13 cellular contexts compared by ENCODE assay signal in genomic region chr7:23272275-23272674, GRCh38. TPM values are rescaled to one million over a fixed set of nuclear protein-coding genes. Genes with fewer than 3 reads are reported as not detected.
DNase-seq lines count a peak whose midpoint lies in the region; ATAC-seq and TF ChIP-seq lines count a peak whose summit lies in the region.
"Had no signal": no experiment of that assay in that cellular context is flagged by ENCODE, and none has a peak within 500 bp of the region (broad histone marks: within the 10 kb centered on the region; RNA-seq: fewer than 3 reads in every experiment).

No MANE protein-coding gene starts in this region.

- peak overlapping the region; percentile 72 for H3K4me2 ChIP-seq in OCI-LY7 (ENCODE audit: low read length)

- H3K27ac Mint-ChIP-seq in T-helper 1 cell treated with Interleukin-12 subunit alpha and Interleukin-12 subunit beta and Interleukin-4 antibody, amounts not matched to agents 30 μg/mL and 1 μg/mL, for 36 hours: peak overlapping the region; percentile 58
- no peak overlapping the region for H3K27ac Mint-ChIP-seq in endodermal cell

- no peak overlapping the region for H3K4me3 Mint-ChIP-seq in T-helper 1 cell treated with Interleukin-12 subunit alpha and Interleukin-12 subunit beta and Interleukin-4 antibody, amounts not matched to agents 30 μg/mL and 1 μg/mL, for 36 hours
- no peak overlapping the region for H3K4me3 Mint-ChIP-seq in endodermal cell

- H3K9me3 ChIP-seq in HEK293 (ENCODE audit: control insufficient read depth, insufficient read depth, low read depth, low read length) (no peaks in the 10 kb centered on the region), OCI-LY7 (ENCODE audit: low read length) (no peaks in the 10 kb centered on the region), endodermal cell (ENCODE audit: control insufficient read depth, low read length) (no peaks in the 10 kb centered on the region), ovary (no peaks in the 10 kb centered on the region)
- H3K9me3 ChIP-seq: MG63, Peyer's patch had no signal

- ATAC-seq in HG03457 (IDR thresholded peaks at IDR 0.05; ENCODE audit: unreplicated experiment): no peak

- H3K27me3 ChIP-seq in endodermal cell (ENCODE audit: control insufficient read depth, insufficient read depth, low read length, poor library complexity, severe bottlenecking): no peaks in the 10 kb centered on the region
- H3K27me3 ChIP-seq in ovary: no peaks in the 10 kb centered on the region
- H3K27me3 ChIP-seq: MG63, Peyer's patch had no signal

- POLR2A ChIA-PET in HEK293 (lab: Yijun Ruan, JAX): interaction anchor here (0.9 to 2.8 kb wide), 4 partner anchors 27 to 202 kb away, joined by 3 to 15 read pairs (median 5); partner anchors contain the start of gene MALSU1
- POLR2A ChIA-PET in OCI-LY7 (lab: Charles Lee): interaction anchor here (0.5 to 2.8 kb wide), 7 partner anchors 10 to 437 kb away, joined by 3 to 12 read pairs (median 3); no protein-coding TSS in a partner anchor

- no peaks in the 10 kb centered on the region for H3K9me2 ChIP-seq in OCI-LY7 (ENCODE audit: insufficient read depth, low read length)

- DNase-seq in T-helper 1 cell: no peak
- DNase-seq in OCI-LY7 (ENCODE audit: low spot score): no peak
- peak; percentile 5 for DNase-seq in endodermal cell
- DNase-seq in ovary: no peak
- DNase-seq in KBM-7: no peak
- DNase-seq: Calu3; CD8-positive, alpha-beta memory T cell; MG63; NCI-H69; Peyer's patch had no signal

- no peaks in the 10 kb centered on the region for H3K36me3 Mint-ChIP-seq in T-helper 1 cell treated with Interleukin-12 subunit alpha and Interleukin-12 subunit beta and Interleukin-4 antibody, amounts not matched to agents 30 μg/mL and 1 μg/mL, for 36 hours (ENCODE audit: low read depth)
- no peaks in the 10 kb centered on the region for H3K36me3 Mint-ChIP-seq in endodermal cell (ENCODE audit: low read depth)

- no peaks in the 10 kb centered on the region for H3K36me3 ChIP-seq in HEK293 (ENCODE audit: control insufficient read depth in 2 of 2, insufficient read depth in 1 of 2, low read length in 2 of 2)
- H3K36me3 ChIP-seq in OCI-LY7 (ENCODE audit: insufficient read depth, low read length): no peaks in the 10 kb centered on the region
- no peaks in the 10 kb centered on the region for H3K36me3 ChIP-seq in endodermal cell (ENCODE audit: control insufficient read depth, insufficient read depth, low read length)
- no peaks in the 10 kb centered on the region for H3K36me3 ChIP-seq in ovary
- H3K36me3 ChIP-seq: MG63, Peyer's patch had no signal

- WGBS in endodermal cell (ENCODE audit: insufficient coverage in 1 of 2, insufficient read length in 1 of 2), 2 experiments: 90 to 100% methylated on average over 2 of the region's 2 CpGs
- 74 to 95% (median 79%) methylated on average over 2 of the region's 2 CpGs for WGBS in ovary, 3 donors

- no peak for TF ChIP-seq POLR2A in ovary (IDR thresholded peaks at IDR 0.05)

- no TSS peak for BruUV-seq in OCI-LY7 (replicated peaks; lab: Mats Ljungman, UMichigan)

- no peaks in the 10 kb centered on the region for H3K79me2 ChIP-seq in OCI-LY7 (ENCODE audit: insufficient read depth, low read depth, low read length)

- H3K4me3 ChIP-seq in HEK293 (ENCODE audit: low read depth, low read length): no peak overlapping the region
- no peak overlapping the region for H3K4me3 ChIP-seq in OCI-LY7 (ENCODE audit: low read depth, low read length, poor library complexity, severe bottlenecking)
- no peak overlapping the region for H3K4me3 ChIP-seq in endodermal cell (ENCODE audit: low read length)
- H3K4me3 ChIP-seq in ovary: no peak overlapping the region
- H3K4me3 ChIP-seq: MG63, Peyer's patch had no signal

- H3K4me1 ChIP-seq in HEK293 (ENCODE audit: control insufficient read depth, insufficient read depth, low read length): peaks cover 12% of the 10 kb centered on the region; the same call in 1 of the 2 replicates
- H3K4me1 ChIP-seq in OCI-LY7 (ENCODE audit: insufficient read depth, low read length, poor library complexity, severe bottlenecking): peaks cover 14% of the 10 kb centered on the region
- H3K4me1 ChIP-seq in endodermal cell (ENCODE audit: control insufficient read depth, insufficient read depth, low read length): no peaks in the 10 kb centered on the region
- H3K4me1 ChIP-seq in ovary (ENCODE audit: insufficient read depth): no peaks in the 10 kb centered on the region
- H3K4me1 ChIP-seq: Peyer's patch had no signal

- H4K20me1 ChIP-seq in OCI-LY7 (ENCODE audit: insufficient read depth, low read length): no peaks in the 10 kb centered on the region

- H2AFZ ChIP-seq in OCI-LY7 (ENCODE audit: low read length): peak overlapping the region; percentile 95; the same call in 1 of the 2 replicates

- in situ Hi-C loops in KBM-7 (cut with MboI; ENCODE audit: low pct_unique_long_range_greater_than_20kb, low sequenced_read_pairs): no loop called here

- intact Hi-C loops in OCI-LY7 (cut with micrococcal nuclease; ENCODE audit: unreplicated experiment) (loop anchor here (2.0 kb wide), 1 partner anchor 275 kb away; no protein-coding TSS in a partner anchor), ovary (cut with DNase I) (loop anchor here in 2 of 4 donors (5.0 to 10.0 kb wide), 2 partner anchors 190 to 443 kb away; partner anchors contain the start of gene STK31 (in 1 of the 2))

- no peak for TF ChIP-seq CTCF in HEK293 (tag by site-specific recombination; IDR thresholded peaks at IDR 0.05)
- TF ChIP-seq CTCF in OCI-LY7 (conservative IDR thresholded peaks at IDR 0.05; ENCODE audit: low read length): no peak
- TF ChIP-seq CTCF in endodermal cell (conservative IDR thresholded peaks at IDR 0.05): no peak
- no peak for TF ChIP-seq CTCF in ovary (IDR thresholded peaks at IDR 0.05)

- no peak for TF ChIP-seq EP300 in ovary (IDR thresholded peaks at IDR 0.05)

- H3K9me3 Mint-ChIP-seq in T-helper 1 cell treated with Interleukin-12 subunit alpha and Interleukin-12 subunit beta and Interleukin-4 antibody, amounts not matched to agents 30 μg/mL and 1 μg/mL, for 36 hours: no peaks in the 10 kb centered on the region
- no peaks in the 10 kb centered on the region for H3K9me3 Mint-ChIP-seq in endodermal cell
- H3K9me3 Mint-ChIP-seq: CD8-positive, alpha-beta memory T cell had no signal

- CTCF ChIA-PET in HEK293 (lab: Yijun Ruan, JAX): interaction anchor here (0.6 to 7.3 kb wide), 34 partner anchors 10 to 442 kb away, joined by 3 to 92 read pairs (median 4); no protein-coding TSS in a partner anchor
- CTCF ChIA-PET in OCI-LY7 (lab: Charles Lee; ENCODE audit: unreplicated experiment): interaction anchor here (0.6 to 3.0 kb wide), 4 partner anchors 10 to 1698 kb away, joined by 3 to 15 read pairs (median 6); partner anchors contain the start of gene KLHL7

- H3K9ac ChIP-seq in endodermal cell (ENCODE audit: extremely low read depth, low read length, poor library complexity, severe bottlenecking): no peak overlapping the region

- H3K27ac ChIP-seq in HEK293 (ENCODE audit: extremely low read depth, low read depth, low read length) (peak overlapping the region; percentile 0; the same call in 1 of the 2 replicates), OCI-LY7 (ENCODE audit: low read depth, low read length, poor library complexity, severe bottlenecking) (no peak overlapping the region), endodermal cell (ENCODE audit: low read depth, low read length) (no peak overlapping the region), ovary (no peak overlapping the region)
- H3K27ac ChIP-seq: Peyer's patch had no signal

- H3K4me1 Mint-ChIP-seq in T-helper 1 cell treated with Interleukin-12 subunit alpha and Interleukin-12 subunit beta and Interleukin-4 antibody, amounts not matched to agents 30 μg/mL and 1 μg/mL, for 36 hours (ENCODE audit: low read depth): peaks cover 18% of the 10 kb centered on the region
- H3K4me1 Mint-ChIP-seq in endodermal cell: peaks cover 3% of the 10 kb centered on the region

- H3K27me3 Mint-ChIP-seq in T-helper 1 cell treated with Interleukin-12 subunit alpha and Interleukin-12 subunit beta and Interleukin-4 antibody, amounts not matched to agents 30 μg/mL and 1 μg/mL, for 36 hours (ENCODE audit: low read depth): no peaks in the 10 kb centered on the region
- peaks cover 4% of the 10 kb centered on the region for H3K27me3 Mint-ChIP-seq in endodermal cell (ENCODE audit: insufficient read depth)

TF ChIP-seq in HEK293, 187 proteins besides CTCF, POLR2A, EP300 and RAD21 (continues in another document):
- TF ChIP-seq ZNF404 (tag by site-specific recombination; IDR thresholded peaks at IDR 0.05): no peak
- TF ChIP-seq, protein P1, sequence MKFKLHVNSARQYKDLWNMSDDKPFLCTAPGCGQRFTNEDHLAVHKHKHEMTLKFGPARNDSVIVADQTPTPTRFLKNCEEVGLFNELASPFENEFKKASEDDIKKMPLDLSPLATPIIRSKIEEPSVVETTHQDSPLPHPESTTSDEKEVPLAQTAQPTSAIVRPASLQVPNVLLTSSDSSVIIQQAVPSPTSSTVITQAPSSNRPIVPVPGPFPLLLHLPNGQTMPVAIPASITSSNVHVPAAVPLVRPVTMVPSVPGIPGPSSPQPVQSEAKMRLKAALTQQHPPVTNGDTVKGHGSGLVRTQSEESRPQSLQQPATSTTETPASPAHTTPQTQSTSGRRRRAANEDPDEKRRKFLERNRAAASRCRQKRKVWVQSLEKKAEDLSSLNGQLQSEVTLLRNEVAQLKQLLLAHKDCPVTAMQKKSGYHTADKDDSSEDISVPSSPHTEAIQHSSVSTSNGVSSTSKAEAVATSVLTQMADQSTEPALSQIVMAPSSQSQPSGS (tag by site-specific recombination; IDR thresholded peaks at IDR 0.05; ENCODE audit: low read depth): no peak
- no peak for TF ChIP-seq ZNF530 (tag by site-specific recombination; IDR thresholded peaks at IDR 0.05; ENCODE audit: low read depth)
- TF ChIP-seq ZBTB21 (tag by site-specific recombination; IDR thresholded peaks at IDR 0.05): no peak
- TF ChIP-seq ZNF596 (tag by site-specific recombination; IDR thresholded peaks at IDR 0.05): peak; percentile 95
- no peak for TF ChIP-seq ZNF223 (tag by site-specific recombination; IDR thresholded peaks at IDR 0.05)
- peak; percentile 82 for TF ChIP-seq PRDM1 (tag by site-specific recombination; IDR thresholded peaks at IDR 0.05)
- TF ChIP-seq ZNF561 (tag by site-specific recombination; IDR thresholded peaks at IDR 0.05; ENCODE audit: borderline replicate concordance): no peak

RNA-seq across cellular contexts. Expression of gene GPNMB, which starts 25.7 kb away (rescaled TPM):
- total RNA-seq in OCI-LY7 (2014; rRNA removed; shearing (Covaris generic)): 0.70 and 1.4 TPM in 2 replicates
- total RNA-seq in OCI-LY7 (2022): 3.0 and 3.5 TPM in 2 replicates
- 1 to 10 TPM in 1 of 2 donors, under 1 TPM in 1; 0.99 to 1.1 TPM for total RNA-seq in endodermal cell
- polyA plus RNA-seq in endodermal cell (2013, experiment 1 of 2): 0.07 TPM
- 0.29 TPM for polyA plus RNA-seq in endodermal cell (2013, experiment 2 of 2)
- total RNA-seq in ovary: 100 to 1,000 TPM in 2 of 7 donors, 10 to 100 TPM in 5; 13.9 to 143 (median 64.1) TPM
- polyA plus RNA-seq in ovary: 100 to 1,000 TPM in 1 of 2 donors, 10 to 100 TPM in 1; 38.0 to 431 TPM
- polyA plus RNA-seq: CD8-positive, alpha-beta memory T cell had no signal

RNA-seq across cellular contexts. Expression of gene MALSU1, which starts 26.9 kb away (rescaled TPM):
- 107 and 132 TPM in 2 replicates for total RNA-seq in OCI-LY7 (2014; rRNA removed; shearing (Covaris generic))
- 56.1 and 66.4 TPM in 2 replicates for total RNA-seq in OCI-LY7 (2022)
- 10 to 100 TPM; 73.5 to 87.4 TPM for total RNA-seq in endodermal cell
- polyA plus RNA-seq in endodermal cell (2013, experiment 1 of 2): 69.1 TPM
- polyA plus RNA-seq in endodermal cell (2013, experiment 2 of 2): 64.2 TPM
- total RNA-seq in ovary: 10 to 100 TPM; 49.8 to 88.7 (median 59.0) TPM
- polyA plus RNA-seq in ovary: 10 to 100 TPM; 44.3 to 50.5 TPM
